Comparison of ENCODE assay signal across 3 cellular contexts in the genomic region with DNA sequence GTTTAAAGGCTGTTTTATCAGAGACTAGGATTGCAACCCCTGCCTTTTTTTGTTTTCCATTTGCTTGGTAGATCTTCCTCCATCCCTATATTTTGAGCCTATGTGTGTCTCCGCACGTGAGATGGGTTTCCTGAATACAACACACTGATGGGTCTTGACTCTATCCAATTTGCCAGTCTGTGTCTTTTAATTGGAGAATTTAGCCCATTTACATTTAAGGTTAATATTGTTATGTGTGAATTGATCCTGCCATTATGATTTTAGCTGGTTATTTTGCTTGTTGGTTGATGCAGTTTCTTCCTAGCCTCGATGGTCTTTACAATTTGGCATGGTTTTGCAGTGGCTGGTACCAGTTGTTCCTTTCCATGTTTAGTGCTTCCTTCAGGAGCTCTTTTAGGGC. TPM values are rescaled to one million over a fixed set of nuclear protein-coding genes. Genes with fewer than 3 reads are reported as not detected.
DNase-seq lines count a peak whose midpoint lies in the region; ATAC-seq, FAIRE-seq and TF ChIP-seq lines count a peak whose summit lies in the region.
"Not testable (repeated sequence)": the region's sequence is repeated elsewhere in the genome, so short reads cannot be mapped to it uniquely, and the experiment has no call there.

No MANE protein-coding gene starts in this region.

- CTCF ChIA-PET in activated naive CD4-positive, alpha-beta T cell treated with anti-CD3 and anti-CD28 coated beads, Interleukin-2, amount 10 ng/mL, durations not matched to agents 7 days and 5 days (lab: Charles Lee); K562 (lab: Yijun Ruan, JAX; ENCODE audit: low intra/inter-chr PET ratio): not testable (repeated sequence)

- H3K79me2 ChIP-seq in K562 (ENCODE audit: control insufficient read depth, insufficient read depth, low read length), result not testable (repeated sequence)

- H3K9me1 ChIP-seq in K562 (ENCODE audit: control insufficient read depth, insufficient read depth, low read length), result not testable (repeated sequence)

- ATAC-seq in K562, result not testable (repeated sequence)

- DNase-seq in activated CD4-positive, alpha-beta T cell treated with anti-CD3 and anti-CD28 coated beads, Interleukin-2, amount 10 ng/mL, durations not matched to agents 24 days and 14 days, result peak; percentile 1
- not testable (repeated sequence) for DNase-seq in activated naive CD4-positive, alpha-beta T cell treated with anti-CD3 and anti-CD28 coated beads, Interleukin-2, amount 10 ng/mL, durations not matched to agents 7 days and 5 days; K562 (ENCODE audit: extremely low read depth in 1 of 4, low spot score in 3 of 4)

- intact Hi-C loops in activated CD4-positive, alpha-beta T cell treated with anti-CD3 and anti-CD28 coated beads, Interleukin-2, amount 10 ng/mL, durations not matched to agents 24 days and 14 days (cut with micrococcal nuclease); K562 (cut with micrococcal nuclease): not testable (repeated sequence)

- not testable (repeated sequence) for BruUV-seq in K562 (replicated peaks; lab: Mats Ljungman, UMichigan)

- H3K4me1 ChIP-seq in K562 (replicated peaks in 1 of 2; ENCODE audit: control insufficient read depth in 2 of 2, insufficient read depth in 2 of 2, low read length in 2 of 2), result not testable (repeated sequence)

- 4% methylated on average over 3 of the region's 3 CpGs for WGBS in K562 (ENCODE audit: insufficient coverage, low coverage, missing lambda C conversion rate)

- H3K9me3 ChIP-seq in K562 (replicated peaks; ENCODE audit: control insufficient read depth, insufficient read depth, low read depth, low read length), result not testable (repeated sequence)

- not testable (repeated sequence) for H3K4me3 Mint-ChIP-seq in activated CD4-positive, alpha-beta T cell treated with anti-CD3 and anti-CD28 coated beads, Interleukin-2, amount 10 ng/mL, durations not matched to agents 24 days and 14 days; activated naive CD4-positive, alpha-beta T cell treated with anti-CD3 and anti-CD28 coated beads, Interleukin-2, amount 10 ng/mL, durations not matched to agents 7 days and 5 days

- not testable (repeated sequence) for TF ChIP-seq RAD21 in K562 (CRISPR knock-in tag; conservative IDR thresholded peaks at IDR 0.05 in 1 of 2, IDR thresholded peaks at IDR 0.05 in 1 of 2)

- H2AFZ ChIP-seq in K562 (ENCODE audit: low read depth, low read length), result not testable (repeated sequence)

- H3K9ac ChIP-seq in K562 (ENCODE audit: insufficient read depth in 1 of 2, low read depth in 2 of 2, low read length in 2 of 2), result not testable (repeated sequence)

- H3K4me3 ChIP-seq in K562, result not testable (repeated sequence)

- not testable (repeated sequence) for H3K4me1 Mint-ChIP-seq in activated CD4-positive, alpha-beta T cell treated with anti-CD3 and anti-CD28 coated beads, Interleukin-2, amount 10 ng/mL, durations not matched to agents 24 days and 14 days; activated naive CD4-positive, alpha-beta T cell treated with anti-CD3 and anti-CD28 coated beads, Interleukin-2, amount 10 ng/mL, durations not matched to agents 7 days and 5 days

- not testable (repeated sequence) for FAIRE-seq in K562 (lab: Jason Lieb, UNC)

- not testable (repeated sequence) for TF ChIP-seq POLR2A in K562 (conservative IDR thresholded peaks at IDR 0.05)

- not testable (repeated sequence) for H3K36me3 Mint-ChIP-seq in activated CD4-positive, alpha-beta T cell treated with anti-CD3 and anti-CD28 coated beads, Interleukin-2, amount 10 ng/mL, durations not matched to agents 24 days and 14 days (ENCODE audit: low read depth); activated naive CD4-positive, alpha-beta T cell treated with anti-CD3 and anti-CD28 coated beads, Interleukin-2, amount 10 ng/mL, durations not matched to agents 7 days and 5 days

- peaks cover 13% of the 10 kb centered on the region for H3K9me3 Mint-ChIP-seq in activated CD4-positive, alpha-beta T cell treated with anti-CD3 and anti-CD28 coated beads, Interleukin-2, amount 10 ng/mL, durations not matched to agents 24 days and 14 days
- H3K9me3 Mint-ChIP-seq in activated naive CD4-positive, alpha-beta T cell treated with anti-CD3 and anti-CD28 coated beads, Interleukin-2, amount 10 ng/mL, durations not matched to agents 7 days and 5 days, result not testable (repeated sequence)

- not testable (repeated sequence) for H4K20me1 ChIP-seq in K562 (replicated peaks; ENCODE audit: control insufficient read depth, insufficient read depth, low read length)

- H3K27me3 ChIP-seq in K562 (ENCODE audit: control insufficient read depth in 2 of 2, insufficient read depth in 2 of 2, low read length in 2 of 2), result not testable (repeated sequence)

- POLR2A ChIA-PET in K562 (lab: Yijun Ruan, JAX), result not testable (repeated sequence)

- TF ChIP-seq CTCF in K562 (IDR thresholded peaks at IDR 0.05 in 2 of 3, conservative IDR thresholded peaks at IDR 0.05 in 1 of 3; ENCODE audit: insufficient read depth in 2 of 3, low read depth in 1 of 3, low read length in 3 of 3), result not testable (repeated sequence)

- H3K27me3 Mint-ChIP-seq in activated CD4-positive, alpha-beta T cell treated with anti-CD3 and anti-CD28 coated beads, Interleukin-2, amount 10 ng/mL, durations not matched to agents 24 days and 14 days; activated naive CD4-positive, alpha-beta T cell treated with anti-CD3 and anti-CD28 coated beads, Interleukin-2, amount 10 ng/mL, durations not matched to agents 7 days and 5 days: not testable (repeated sequence)

- not testable (repeated sequence) for H3K36me3 ChIP-seq in K562 (ENCODE audit: control insufficient read depth, insufficient read depth, low read length)

- not testable (repeated sequence) for H3K27ac ChIP-seq in K562 (ENCODE audit: extremely low read depth, low read depth, low read length)

- H3K4me2 ChIP-seq in K562 (ENCODE audit: insufficient read depth, low read length), result not testable (repeated sequence)

- not testable (repeated sequence) for TF ChIP-seq EP300 in K562 (IDR thresholded peaks at IDR 0.05; ENCODE audit: low read length)

- in situ Hi-C loops in K562 (cut with MboI), result not testable (repeated sequence)

- H3K27ac Mint-ChIP-seq in activated CD4-positive, alpha-beta T cell treated with anti-CD3 and anti-CD28 coated beads, Interleukin-2, amount 10 ng/mL, durations not matched to agents 24 days and 14 days, result not testable (repeated sequence)
- peak overlapping the region; percentile 37 for H3K27ac Mint-ChIP-seq in activated naive CD4-positive, alpha-beta T cell treated with anti-CD3 and anti-CD28 coated beads, Interleukin-2, amount 10 ng/mL, durations not matched to agents 7 days and 5 days

TF ChIP-seq in K562, 482 proteins besides CTCF, POLR2A, EP300 and RAD21:
- TF ChIP-seq ZNF354B (CRISPR knock-in tag; IDR thresholded peaks at IDR 0.05) (peak; percentile 48; the same call in 1 of the 2 replicates), ZNF507 (tag; conservative IDR thresholded peaks at IDR 0.05) (peak; percentile 91)

RNA-seq across cellular contexts. Expression of gene HMGN3, which starts 20.6 kb away (rescaled TPM):
- 45.4 and 49.2 TPM in 2 replicates for total RNA-seq in activated CD4-positive, alpha-beta T cell treated with anti-CD3 and anti-CD28 coated beads, Interleukin-2, amount 10 ng/mL, durations not matched to agents 24 days and 14 days
- total RNA-seq in K562 (2011; cell fraction: chromatin; rRNA removed; ENCODE audit: low replicate concordance), result 4.2 and 13.3 TPM in 2 replicates
- 4.2 and 5.3 TPM in 2 replicates for total RNA-seq in K562 (2011; cell fraction: nucleolus; rRNA removed)
- 10.0 and 10.8 TPM in 2 replicates for total RNA-seq in K562 (2011; cell fraction: nucleoplasm; rRNA removed)
- total RNA-seq in K562 (2014; rRNA removed), result 61.4 and 88.1 TPM in 2 replicates
- total RNA-seq in K562 (2014; rRNA removed; fragmentation: Illumina TruSeq; extraction: Trizol), result 84.9 and 93.8 TPM in 2 replicates
- total RNA-seq in K562 (2015; rRNA removed; fragmentation: Illumina TruSeq; extraction: Trizol), result 107 TPM in 2 replicates
- total RNA-seq in K562 (2021), result 43.3 and 46.3 TPM in 2 replicates
- polyA plus RNA-seq in K562 (2011; rRNA removed), result 18.4 and 42.1 TPM in 2 replicates
- 8.6 and 8.7 TPM in 2 replicates for polyA plus RNA-seq in K562 (2011; cell fraction: cytosol; rRNA removed)
- 29.4 and 33.4 TPM in 2 replicates for polyA plus RNA-seq in K562 (2011; cell fraction: nucleus; rRNA removed)
- polyA plus RNA-seq in K562 (2012), result 45.0 and 78.7 TPM in 2 replicates
- polyA plus RNA-seq in K562 (2014; fragmentation: Illumina TruSeq; extraction: Trizol), result 60.2 and 68.7 TPM in 2 replicates
- polyA plus RNA-seq in K562 (2014; fragmentation: Nextera tagmentation; extraction: Ambion mirVana), result 100 to 1,000 TPM; 150 to 154 TPM
- polyA plus RNA-seq in K562 (2014; rRNA removed), result 97.1 and 113 TPM in 2 replicates
- polyA minus RNA-seq in K562 (2011; rRNA and poly(A)+ RNA removed), result 10.1 and 16.6 TPM in 2 replicates
- polyA minus RNA-seq in K562 (2011; cell fraction: cytosol; rRNA and poly(A)+ RNA removed), result 6.1 TPM in 1 of 2 replicates, not detected in the other
- polyA minus RNA-seq in K562 (2011; cell fraction: nucleus; rRNA and poly(A)+ RNA removed), result 3.8 and 5.4 TPM in 2 replicates
